Comparison of ENCODE assay signal across 9 cellular contexts in the genomic region with DNA sequence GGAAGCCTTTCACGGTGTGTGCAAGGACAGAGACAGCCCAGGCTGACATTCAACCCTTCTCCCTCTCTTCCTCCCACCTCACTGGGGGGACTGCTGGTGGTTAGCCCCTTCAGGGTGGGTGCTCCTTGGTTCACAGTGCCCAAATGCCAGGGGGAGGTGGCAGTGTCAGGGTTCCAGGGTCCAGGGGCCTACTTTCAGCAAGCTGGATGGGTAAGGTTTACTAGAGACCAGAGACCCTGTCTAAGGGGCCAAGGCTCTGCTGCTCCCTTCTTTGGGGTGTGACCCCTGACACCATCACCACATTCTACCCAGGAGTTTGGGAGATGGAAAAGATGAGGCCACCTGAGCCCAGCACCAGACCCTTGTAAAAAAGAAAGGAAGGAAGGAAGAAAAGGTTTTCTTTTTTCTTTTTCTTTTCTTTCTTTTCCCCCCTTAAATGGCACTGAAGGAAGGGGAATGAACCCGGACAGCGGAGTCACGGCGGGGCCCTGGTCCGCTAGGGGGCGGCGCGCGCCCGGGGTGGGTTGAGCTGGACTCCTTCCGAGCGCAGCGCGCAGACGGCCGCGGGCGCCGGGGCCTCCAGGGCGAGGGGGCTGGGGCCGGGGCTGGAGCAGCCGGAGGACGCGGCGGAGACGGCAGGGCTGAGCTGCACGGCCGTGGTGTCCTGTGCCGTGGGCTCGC. TPM values are rescaled to one million over a fixed set of nuclear protein-coding genes. Genes with fewer than 3 reads are reported as not detected.
A peak's percentile ranks its signal among the peaks of the same experiment; 100 is the strongest.
DNase-seq lines count a peak whose midpoint lies in the region; ATAC-seq, FAIRE-seq and TF ChIP-seq lines count a peak whose summit lies in the region.
"Had no signal": no experiment of that assay in that cellular context is flagged by ENCODE, and none has a peak within 500 bp of the region (broad histone marks: within the 10 kb centered on the region; RNA-seq: fewer than 3 reads in every experiment).

No MANE protein-coding gene starts in this region.

- H3K9ac ChIP-seq in OCI-LY1 (ENCODE audit: low read length) = no peak overlapping the region

- H3K27me3 ChIP-seq in OCI-LY1 (ENCODE audit: insufficient read depth, low read length) = peaks cover 7% of the 10 kb centered on the region; the same call in 1 of the 2 replicates

- peaks cover 14% of the 10 kb centered on the region for H3K4me1 Mint-ChIP-seq in activated T-helper 17 cell treated with anti-CD3 and anti-CD28 coated beads, Interleukin-2, amount 50 U/mL, for 72 hours

- H3K9me3 Mint-ChIP-seq in activated T-helper 17 cell treated with anti-CD3 and anti-CD28 coated beads, Interleukin-2, amount 50 U/mL, for 72 hours = no peaks in the 10 kb centered on the region

- no peaks in the 10 kb centered on the region; the same call in 1 of the 2 replicates for H3K36me3 ChIP-seq in OCI-LY1 (ENCODE audit: insufficient read depth, low read length)

- TF ChIP-seq CTCF in AG09309 (IDR thresholded peaks at IDR 0.05; ENCODE audit: control insufficient read depth, insufficient read depth, low read depth, low read length, missing control alignments) (peak; percentile 75), OCI-LY1 (IDR thresholded peaks at IDR 0.05; ENCODE audit: low read length) (peak; percentile 59), fibroblast of pulmonary artery (IDR thresholded peaks at IDR 0.05; ENCODE audit: low read length, missing control alignments) (peak; percentile 47), omental fat pad (IDR thresholded peaks at IDR 0.05) (no peak)

- H3K4me2 ChIP-seq in OCI-LY1 (ENCODE audit: low read length) = no peak overlapping the region

- H3K36me3 Mint-ChIP-seq in activated T-helper 17 cell treated with anti-CD3 and anti-CD28 coated beads, Interleukin-2, amount 50 U/mL, for 72 hours (ENCODE audit: low read depth) = no peaks in the 10 kb centered on the region

- H3K79me2 ChIP-seq in OCI-LY1 (ENCODE audit: insufficient read depth, low read length) = no peaks in the 10 kb centered on the region

- peaks cover 15% of the 10 kb centered on the region for H3K27me3 Mint-ChIP-seq in activated T-helper 17 cell treated with anti-CD3 and anti-CD28 coated beads, Interleukin-2, amount 50 U/mL, for 72 hours

- ATAC-seq in GM18868 (IDR thresholded peaks at IDR 0.05; ENCODE audit: unreplicated experiment) (peak; percentile 36), omental fat pad (ENCODE audit: low FRiP score) (peak; percentile 67)
- ATAC-seq in activated T-helper 17 cell treated with anti-CD3 and anti-CD28 coated beads, Interleukin-2, amount 50 U/mL, for 72 hours (replicated peaks) = peak; percentile 79
- ATAC-seq: HCT116 had no signal

- H4K20me1 ChIP-seq in OCI-LY1 (ENCODE audit: insufficient read depth, low read length) = no peaks in the 10 kb centered on the region

- H2AFZ ChIP-seq in OCI-LY1 (ENCODE audit: low read length) = no peak overlapping the region

- H3K27ac ChIP-seq in OCI-LY1 (ENCODE audit: low read depth, low read length, poor library complexity, severe bottlenecking) (no peak overlapping the region), substantia nigra (ENCODE audit: low read depth, low read length, poor library complexity, severe bottlenecking) (no peak overlapping the region)

- H3K9me3 ChIP-seq in OCI-LY1 (ENCODE audit: low read length) = no peaks in the 10 kb centered on the region

- H3K4me3 ChIP-seq in AG09309 (ENCODE audit: control insufficient read depth, low read depth, low read length) (no peak overlapping the region; the same call in 1 of the 2 replicates), OCI-LY1 (ENCODE audit: low read depth, low read length, poor library complexity, severe bottlenecking) (no peak overlapping the region), fibroblast of pulmonary artery (replicated peaks; ENCODE audit: low read depth, low read length) (no peak overlapping the region)

- DNase-seq in AG09309 (ENCODE audit: low read depth) = no peak
- peak; percentile 54 for DNase-seq in fibroblast of pulmonary artery (ENCODE audit: low read depth)
- DNase-seq in omental fat pad (ENCODE audit: low spot score) = no peak
- DNase-seq in substantia nigra (lab: John Stamatoyannopoulos, UW) = peak in 41 of 49 donors; percentile 5 to 76 (median 44)
- DNase-seq in RCC 7860 (ENCODE audit: low spot score) = no peak

- H3K4me3 Mint-ChIP-seq in activated T-helper 17 cell treated with anti-CD3 and anti-CD28 coated beads, Interleukin-2, amount 50 U/mL, for 72 hours = no peak overlapping the region

- no peaks in the 10 kb centered on the region for H3F3A ChIP-seq in OCI-LY1 (ENCODE audit: insufficient read depth, low read length)

- no peak overlapping the region for H3K27ac Mint-ChIP-seq in activated T-helper 17 cell treated with anti-CD3 and anti-CD28 coated beads, Interleukin-2, amount 50 U/mL, for 72 hours

- H3K9me2 ChIP-seq in OCI-LY1 (ENCODE audit: low read depth, low read length) = no peaks in the 10 kb centered on the region

- H3K4me1 ChIP-seq in OCI-LY1 (ENCODE audit: insufficient read depth, low read length, severe bottlenecking) = no peaks in the 10 kb centered on the region

- no peak for FAIRE-seq in RCC 7860 (lab: Jason Lieb, UNC)

RNA-seq across cellular contexts. Expression of gene KNCN, which starts 18.8 kb away (rescaled TPM):
- total RNA-seq in activated T-helper 17 cell treated with anti-CD3 and anti-CD28 coated beads, Interleukin-2, amount 50 U/mL, for 72 hours = not detected
- total RNA-seq in omental fat pad = not detected

RNA-seq across cellular contexts. Expression of gene DMBX1, which starts 43.0 kb away (rescaled TPM):
- total RNA-seq in activated T-helper 17 cell treated with anti-CD3 and anti-CD28 coated beads, Interleukin-2, amount 50 U/mL, for 72 hours = under 1 TPM; 0.43 to 0.58 TPM
- not detected for total RNA-seq in omental fat pad

Comparison
In these comparisons a context has a peak if more than half of its experiments do, and no peak if none do; other contexts are left out.
1. DNase-seq: peak in fibroblast of pulmonary artery (single experiment) and substantia nigra (41 of 49); none in AG09309 (single experiment), omental fat pad (single experiment) and RCC 7860 (single experiment).
2. CTCF ChIP-seq: peak in AG09309 (single experiment), OCI-LY1 (single experiment) and fibroblast of pulmonary artery (single experiment); none in omental fat pad (0 of 3).
3. Peak in every context shown above with its lines, with median percentiles within 50 percentile points of each other: ATAC-seq.